ENCODE assay signal across 8 cellular contexts in the genomic region with DNA sequence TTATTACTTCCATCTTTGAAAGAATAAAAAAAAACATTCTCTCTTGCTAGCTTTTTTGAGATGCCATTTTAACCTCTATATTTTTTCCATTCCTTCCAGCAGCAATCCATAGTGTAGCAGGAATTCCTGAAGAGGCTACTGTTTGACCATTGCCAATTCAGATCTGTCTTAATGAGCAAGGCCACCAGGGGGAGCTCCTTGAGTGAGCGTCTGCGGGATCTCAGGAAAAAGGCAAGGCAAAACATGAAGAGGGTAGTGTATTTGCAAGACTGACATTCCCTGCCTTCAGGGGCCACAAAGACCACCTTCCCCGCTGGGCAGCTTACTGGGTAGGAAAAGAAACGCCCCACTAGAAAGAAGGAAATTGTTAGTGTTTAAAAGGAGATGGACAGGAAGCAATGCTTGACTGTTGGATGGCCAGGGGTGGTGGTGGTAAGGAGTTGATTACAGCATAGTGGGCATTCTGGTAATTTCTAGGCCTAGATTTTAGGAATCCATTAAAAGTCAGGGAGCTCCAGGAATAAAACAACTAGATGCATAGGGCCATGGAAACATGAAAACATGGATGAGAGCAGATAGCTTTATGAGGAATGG.
DNase-seq lines count a peak whose midpoint lies in the region; ATAC-seq and TF ChIP-seq lines count a peak whose summit lies in the region.

No MANE protein-coding gene starts in this region.

- H3K9me3 ChIP-seq in Karpas-422 (ENCODE audit: low read length): peaks cover 3% of the 10 kb centered on the region; the same call in 1 of the 2 replicates
- no peaks in the 10 kb centered on the region for H3K9me3 ChIP-seq in WERI-Rb-1 (ENCODE audit: severe bottlenecking)
- no peaks in the 10 kb centered on the region for H3K9me3 ChIP-seq in transverse colon

- peaks cover 4% of the 10 kb centered on the region for H3K36me3 Mint-ChIP-seq in endothelial cell (ENCODE audit: low read depth, unreplicated experiment)

- intact Hi-C loops in transverse colon (cut with DNase I; ENCODE audit: low total_unique reads): no loop called here

- no peaks in the 10 kb centered on the region for H3K9me3 Mint-ChIP-seq in endothelial cell (ENCODE audit: unreplicated experiment)

- no peak overlapping the region for H3K9ac ChIP-seq in Karpas-422 (ENCODE audit: low read length)

- DNase-seq in NCI-H2029 (lab: John Stamatoyannopoulos, UW): peak; percentile 8
- DNase-seq in NCI-H2029 treated with DMSO at 0.1 percent for 48 hours (lab: John Stamatoyannopoulos, UW): no peak
- DNase-seq in Karpas-422: peak; percentile 78
- peak; percentile 80 for DNase-seq in WERI-Rb-1
- DNase-seq in endothelial cell (ENCODE audit: low spot score): peak; percentile 84
- peak; percentile 56 for DNase-seq in middle frontal gyrus (ENCODE audit: extremely low spot score, low spot score)
- DNase-seq in transverse colon: peak; percentile 71

- H3K79me2 ChIP-seq in Karpas-422 (ENCODE audit: low read length): no peaks in the 10 kb centered on the region

- peaks cover 42% of the 10 kb centered on the region for H3K4me1 Mint-ChIP-seq in endothelial cell (ENCODE audit: unreplicated experiment)

- TF ChIP-seq EP300 in transverse colon (IDR thresholded peaks at IDR 0.05; ENCODE audit: low read depth): no peak

- H3K27ac ChIP-seq in Karpas-422 (ENCODE audit: low read length) (no peak overlapping the region), WERI-Rb-1 (no peak overlapping the region), transverse colon (no peak overlapping the region)

- peak; percentile 74 for TF ChIP-seq CTCF in WERI-Rb-1 (IDR thresholded peaks at IDR 0.05; ENCODE audit: low read depth, low read length)
- TF ChIP-seq CTCF in endothelial cell (IDR thresholded peaks at IDR 0.05; ENCODE audit: unreplicated experiment): peak; percentile 88
- TF ChIP-seq CTCF in transverse colon (IDR thresholded peaks at IDR 0.05): peak; percentile 63 to 80 (median 72)

- 19 to 46% methylated on average over 4 of the region's 4 CpGs for WGBS in transverse colon (ENCODE audit: low coverage in 1 of 2), 2 donors

- H2AFZ ChIP-seq in Karpas-422 (ENCODE audit: low read length): no peak overlapping the region

- H3K4me2 ChIP-seq in Karpas-422 (ENCODE audit: low read depth, low read length, poor library complexity, severe bottlenecking): no peak overlapping the region

- H3K27me3 ChIP-seq in Karpas-422 (ENCODE audit: low read length) (no peaks in the 10 kb centered on the region), WERI-Rb-1 (ENCODE audit: insufficient read depth, low read depth, severe bottlenecking) (no peaks in the 10 kb centered on the region), transverse colon (no peaks in the 10 kb centered on the region)

- H3K27me3 Mint-ChIP-seq in endothelial cell (ENCODE audit: unreplicated experiment): peaks cover 4% of the 10 kb centered on the region

- no peak overlapping the region for H3K4me3 ChIP-seq in Karpas-422 (ENCODE audit: low read length)
- H3K4me3 ChIP-seq in WERI-Rb-1 (ENCODE audit: low read depth, low read length): no peak overlapping the region
- H3K4me3 ChIP-seq in transverse colon: no peak overlapping the region

- in situ Hi-C loops in transverse colon (cut with MboI; ENCODE audit: low pct_ligation_motif_present in 1 of 4, low pct_unique_long_range_greater_than_20kb in 1 of 4, low sequenced_read_pairs in 3 of 4): no loop called here

- H3K4me1 ChIP-seq in Karpas-422 (ENCODE audit: low read length): no peaks in the 10 kb centered on the region
- H3K4me1 ChIP-seq in transverse colon: peaks cover 0 to 13% (median 5%) of the 10 kb centered on the region in 4 donors

- H4K20me1 ChIP-seq in Karpas-422 (ENCODE audit: insufficient read depth, low read depth, low read length): no peaks in the 10 kb centered on the region

- peak; percentile 72 for ATAC-seq in GM21423 (IDR thresholded peaks at IDR 0.05; ENCODE audit: unreplicated experiment)

- no peaks in the 10 kb centered on the region for H3K36me3 ChIP-seq in Karpas-422 (ENCODE audit: insufficient read depth, low read length)
- H3K36me3 ChIP-seq in WERI-Rb-1: no peaks in the 10 kb centered on the region
- H3K36me3 ChIP-seq in transverse colon: no peaks in the 10 kb centered on the region

- TF ChIP-seq POLR2A in transverse colon (IDR thresholded peaks at IDR 0.05): no peak

- H3K4me3 Mint-ChIP-seq in endothelial cell (ENCODE audit: unreplicated experiment): no peak overlapping the region

- peak overlapping the region; percentile 15 for H3K27ac Mint-ChIP-seq in endothelial cell (ENCODE audit: unreplicated experiment)

- no peaks in the 10 kb centered on the region for H3K9me2 ChIP-seq in Karpas-422 (replicated peaks; ENCODE audit: insufficient read depth, low read length)
